8 cellular contexts compared by ENCODE assay signal in the genomic region with DNA sequence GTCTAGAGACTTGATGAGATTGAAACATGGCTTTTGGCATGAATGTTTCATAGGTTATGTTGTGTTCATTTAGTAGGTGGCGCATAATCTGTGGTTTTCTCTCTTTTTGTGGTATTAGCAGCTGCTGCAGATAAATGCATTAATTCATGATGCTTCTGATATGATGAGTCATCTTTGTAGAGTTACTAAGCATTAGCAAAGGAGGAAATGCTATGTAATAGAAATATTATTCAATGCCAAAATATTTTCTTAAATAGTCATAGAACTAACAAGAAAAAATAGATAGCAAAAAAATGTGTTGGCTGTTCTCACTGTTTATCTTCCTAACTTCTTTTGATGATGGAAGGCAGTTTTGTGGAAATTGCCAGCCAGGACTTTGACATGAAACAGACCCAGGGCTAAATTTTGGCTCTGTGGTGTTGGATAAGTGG. TPM values are rescaled to one million over a fixed set of nuclear protein-coding genes. Genes with fewer than 3 reads are reported as not detected.
A peak's percentile ranks its signal among the peaks of the same experiment; 100 is the strongest.
DNase-seq lines count a peak whose midpoint lies in the region; ATAC-seq, FAIRE-seq and TF ChIP-seq lines count a peak whose summit lies in the region.

No MANE protein-coding gene starts in this region.

- peaks cover 32% of the 10 kb centered on the region for H3K4me1 Mint-ChIP-seq in GM23338

- H3K4me1 ChIP-seq in GM23338 (ENCODE audit: insufficient read depth) (peaks cover 20% of the 10 kb centered on the region), SJSA1 (replicated peaks) (peaks cover 21% of the 10 kb centered on the region)

- H3K4me3 Mint-ChIP-seq in GM23338, result peak overlapping the region; percentile 65

- no peak for TF ChIP-seq POLR2A in GM12891 (IDR thresholded peaks at IDR 0.05; ENCODE audit: low read depth, low read length)

- ATAC-seq in GM23338 (no peak), GM19328 (IDR thresholded peaks at IDR 0.05; ENCODE audit: unreplicated experiment) (no peak)

- H3K79me2 ChIP-seq in GM23338 (replicated peaks; ENCODE audit: insufficient read depth), result peaks cover 52% of the 10 kb centered on the region

- H3K9me2 ChIP-seq in GM23338 (ENCODE audit: insufficient read depth), result no peaks in the 10 kb centered on the region

- no peak overlapping the region; the same call in 1 of the 2 replicates for H3K27ac Mint-ChIP-seq in GM23338

- DNase-seq in GM23338 (ENCODE audit: low spot score) (peak; percentile 1), SJSA1 (ENCODE audit: low read depth in 1 of 2, low spot score in 2 of 2) (peak in 1 of 2 experiments; percentile 28), fibroblast of gingiva (ENCODE audit: low read depth) (peak; percentile 66), renal cortical epithelial cell (ENCODE audit: low read depth) (peak; percentile 21), DMS114 treated with DMSO at 0.1 percent for 48 hours (lab: John Stamatoyannopoulos, UW; ENCODE audit: unreplicated experiment) (no peak), GM12891 (ENCODE audit: insufficient read length, low spot score) (no peak)
- DNase-seq in effector CD4-positive, alpha-beta T cell, result no peak

- no peak overlapping the region for H3K27ac ChIP-seq in GM23338 (ENCODE audit: low read depth)
- H3K27ac ChIP-seq in SJSA1, result peak overlapping the region; percentile 21; the same call in 1 of the 2 replicates

- FAIRE-seq in GM12891 (lab: Jason Lieb, UNC), result no peak

- H3K4me3 ChIP-seq in GM23338 (peak overlapping the region; percentile 50), SJSA1 (no peak overlapping the region)

- TF ChIP-seq CTCF in GM23338 (conservative IDR thresholded peaks at IDR 0.05; ENCODE audit: low read depth in 2 of 2), result no peak

- no peaks in the 10 kb centered on the region for H3K27me3 ChIP-seq in GM23338 (ENCODE audit: insufficient read depth)
- no peaks in the 10 kb centered on the region for H3K27me3 ChIP-seq in SJSA1 (replicated peaks)

- H2AFZ ChIP-seq in GM23338, result no peak overlapping the region

- H3K9me3 Mint-ChIP-seq in GM23338, result no peaks in the 10 kb centered on the region

- H3K36me3 Mint-ChIP-seq in GM23338 (ENCODE audit: low read depth), result peaks cover 8% of the 10 kb centered on the region; the same call in 2 of the 3 replicates

- H4K20me1 ChIP-seq in GM23338 (replicated peaks; ENCODE audit: insufficient read depth), result no peaks in the 10 kb centered on the region

- H3K27me3 Mint-ChIP-seq in GM23338 (ENCODE audit: insufficient read depth, low read depth, poor library complexity), result no peaks in the 10 kb centered on the region

- no peaks in the 10 kb centered on the region for H3K36me3 ChIP-seq in GM23338 (ENCODE audit: insufficient read depth)
- H3K36me3 ChIP-seq in SJSA1, result 0 out of 2 replicates have a peak, but pooled peaks cover 2% of the 10 kb centered on the region

- H3F3A ChIP-seq in GM23338 (replicated peaks; ENCODE audit: low read depth), result no peaks in the 10 kb centered on the region

- no peaks in the 10 kb centered on the region for H3K9me3 ChIP-seq in SJSA1 (replicated peaks)

- H3K4me2 ChIP-seq in GM23338, result peak overlapping the region; percentile 69

TF ChIP-seq in GM23338, 12 proteins besides CTCF, POLR2A, EP300 and RAD21 (continues in another document):
- TF ChIP-seq CREB1 (CRISPR knock-in tag; IDR thresholded peaks at IDR 0.05; ENCODE audit: low read depth) (no peak), NANOG (IDR thresholded peaks at IDR 0.05; ENCODE audit: borderline replicate concordance) (no peak), ZNF114 (CRISPR knock-in tag; IDR thresholded peaks at IDR 0.05) (no peak), POLR2AphosphoS5 (IDR thresholded peaks at IDR 0.05; ENCODE audit: low read depth) (no peak), ZNF331 (CRISPR knock-in tag; IDR thresholded peaks at IDR 0.05; ENCODE audit: low read depth) (no peak), JUNB (IDR thresholded peaks at IDR 0.05; ENCODE audit: unreplicated experiment) (no peak), STAT1 (IDR thresholded peaks at IDR 0.05; ENCODE audit: unreplicated experiment) (no peak), EZH2 (IDR thresholded peaks at IDR 0.05; ENCODE audit: low read depth, unreplicated experiment) (no peak)
- TF ChIP-seq, protein P1, sequence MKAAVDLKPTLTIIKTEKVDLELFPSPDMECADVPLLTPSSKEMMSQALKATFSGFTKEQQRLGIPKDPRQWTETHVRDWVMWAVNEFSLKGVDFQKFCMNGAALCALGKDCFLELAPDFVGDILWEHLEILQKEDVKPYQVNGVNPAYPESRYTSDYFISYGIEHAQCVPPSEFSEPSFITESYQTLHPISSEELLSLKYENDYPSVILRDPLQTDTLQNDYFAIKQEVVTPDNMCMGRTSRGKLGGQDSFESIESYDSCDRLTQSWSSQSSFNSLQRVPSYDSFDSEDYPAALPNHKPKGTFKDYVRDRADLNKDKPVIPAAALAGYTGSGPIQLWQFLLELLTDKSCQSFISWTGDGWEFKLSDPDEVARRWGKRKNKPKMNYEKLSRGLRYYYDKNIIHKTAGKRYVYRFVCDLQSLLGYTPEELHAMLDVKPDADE (IDR thresholded peaks at IDR 0.05), result no peak

TF ChIP-seq in GM12891, 5 proteins besides CTCF, POLR2A, EP300 and RAD21:
- TF ChIP-seq SPI1 (IDR thresholded peaks at IDR 0.05; ENCODE audit: low read depth, low read length) (no peak), PAX5 (IDR thresholded peaks at IDR 0.05; ENCODE audit: insufficient read depth, low read length, severe bottlenecking) (no peak), POU2F2 (IDR thresholded peaks at IDR 0.05; ENCODE audit: low read depth, low read length) (no peak), TAF1 (IDR thresholded peaks at IDR 0.05; ENCODE audit: low read depth, low read length) (no peak), POLR2AphosphoS5 (IDR thresholded peaks at IDR 0.05; ENCODE audit: low read depth, low read length) (no peak)

RNA-seq across cellular contexts. Expression of a gene that starts 3.6 kb away (rescaled TPM):
- total RNA-seq in GM23338 (2014; rRNA removed; shearing (Covaris generic)), result 15.5 and 16.1 TPM in 2 replicates
- 2.5 TPM in 2 replicates for polyA plus RNA-seq in GM23338 (2016; fragmentation: Nextera tagmentation; extraction: Ambion mirVana)
- 7.7 and 8.2 TPM in 2 replicates for total RNA-seq in SJSA1 (2014; rRNA removed; shearing (Covaris generic))
- total RNA-seq in renal cortical epithelial cell, result 6.4 and 12.2 TPM in 2 replicates
- polyA plus RNA-seq in GM12891 (2012; ENCODE audit: low read depth, missing spikeins), result 1.8 TPM

Comparison
In these comparisons a context has a peak if more than half of its experiments do, and no peak if none do; other contexts are left out.
1. DNase-seq: peak in GM23338 (single experiment), fibroblast of gingiva (single experiment) and renal cortical epithelial cell (single experiment); none in DMS114 treated with DMSO at 0.1 percent for 48 hours (single experiment), effector CD4-positive, alpha-beta T cell (single experiment) and GM12891 (single experiment).